ENCODE assay signal across 24 cellular contexts in the genomic region with DNA sequence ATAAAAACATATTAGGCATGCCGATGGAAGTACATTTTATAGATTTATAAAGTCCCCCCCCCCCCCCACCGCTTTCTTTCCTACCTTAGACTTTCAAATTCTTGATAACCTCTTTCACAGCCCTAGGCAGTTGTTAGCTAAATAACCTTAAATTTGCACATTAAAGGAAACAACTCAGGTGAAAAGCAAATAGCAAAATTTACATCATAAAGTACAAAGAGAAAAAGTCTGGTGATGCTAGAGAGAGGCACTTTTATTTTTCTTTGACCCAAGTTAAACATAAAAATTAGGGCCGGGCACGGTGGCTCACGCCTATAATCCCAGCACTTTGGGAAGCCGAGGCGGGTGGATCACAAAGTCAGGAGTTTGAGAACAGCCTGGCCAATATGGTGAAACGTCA.
"Had no signal": no experiment of that assay in that cellular context is flagged by ENCODE, and none has a peak within 500 bp of the region (broad histone marks: within the 10 kb centered on the region; RNA-seq: fewer than 3 reads in every experiment).

No MANE protein-coding gene starts in this region.

- H3K4me1 ChIP-seq: heart right ventricle, left lung, lower lobe of right lung had no signal

- H3K27me3 Mint-ChIP-seq: dendritic cell treated with granulocyte-macrophage colony-stimulating factor and Interleukin-4, amounts not matched to agents 40 ng/mL and 50 ng/mL, for 4 days; effector memory CD8-positive, alpha-beta T cell; naive B cell; naive thymus-derived CD8-positive, alpha-beta T cell had no signal

- DNase-seq: cortex of kidney; effector CD8-positive, alpha-beta T cell; effector memory CD8-positive, alpha-beta T cell; endodermal cell; erythroblast; esophagus squamous epithelium; foreskin fibroblast; foreskin melanocyte; gastrocnemius medialis; glutamatergic neuron; head of caudate nucleus; heart right ventricle; hippocampal formation; left cardiac atrium; left lung; left ventricle myocardium superior; lower lobe of right lung; mesenchymal stem cell; mucosa of descending colon; naive B cell; naive thymus-derived CD8-positive, alpha-beta T cell had no signal

- H3K4me3 ChIP-seq: esophagus squamous epithelium, gastrocnemius medialis, heart right ventricle, left lung, lower lobe of right lung, mucosa of descending colon had no signal

- H3K27ac Mint-ChIP-seq: dendritic cell treated with granulocyte-macrophage colony-stimulating factor and Interleukin-4, amounts not matched to agents 40 ng/mL and 50 ng/mL, for 4 days; effector memory CD8-positive, alpha-beta T cell; endodermal cell; mesothelial cell of epicardium; naive B cell; naive thymus-derived CD8-positive, alpha-beta T cell had no signal

- H3K4me3 Mint-ChIP-seq: dendritic cell treated with granulocyte-macrophage colony-stimulating factor and Interleukin-4, amounts not matched to agents 40 ng/mL and 50 ng/mL, for 4 days; effector memory CD8-positive, alpha-beta T cell; endodermal cell; mesothelial cell of epicardium; naive thymus-derived CD8-positive, alpha-beta T cell had no signal

- H3K4me1 Mint-ChIP-seq: endodermal cell, mesothelial cell of epicardium had no signal

- H3K27me3 ChIP-seq: esophagus squamous epithelium, gastrocnemius medialis, left lung had no signal

- H3K27ac ChIP-seq: epithelial cell of prostate, esophagus squamous epithelium, gastrocnemius medialis, heart right ventricle, left lung, lower lobe of right lung had no signal

- H3K36me3 ChIP-seq: esophagus squamous epithelium, gastrocnemius medialis, heart right ventricle, left lung, lower lobe of right lung had no signal

- H3K36me3 Mint-ChIP-seq: naive B cell had no signal

- H3K9me3 Mint-ChIP-seq: dendritic cell treated with granulocyte-macrophage colony-stimulating factor and Interleukin-4, amounts not matched to agents 40 ng/mL and 50 ng/mL, for 4 days; effector memory CD8-positive, alpha-beta T cell had no signal

- H3K9me3 ChIP-seq: gastrocnemius medialis, lower lobe of right lung had no signal
